19 cellular contexts compared by ENCODE assay signal in the genomic region with DNA sequence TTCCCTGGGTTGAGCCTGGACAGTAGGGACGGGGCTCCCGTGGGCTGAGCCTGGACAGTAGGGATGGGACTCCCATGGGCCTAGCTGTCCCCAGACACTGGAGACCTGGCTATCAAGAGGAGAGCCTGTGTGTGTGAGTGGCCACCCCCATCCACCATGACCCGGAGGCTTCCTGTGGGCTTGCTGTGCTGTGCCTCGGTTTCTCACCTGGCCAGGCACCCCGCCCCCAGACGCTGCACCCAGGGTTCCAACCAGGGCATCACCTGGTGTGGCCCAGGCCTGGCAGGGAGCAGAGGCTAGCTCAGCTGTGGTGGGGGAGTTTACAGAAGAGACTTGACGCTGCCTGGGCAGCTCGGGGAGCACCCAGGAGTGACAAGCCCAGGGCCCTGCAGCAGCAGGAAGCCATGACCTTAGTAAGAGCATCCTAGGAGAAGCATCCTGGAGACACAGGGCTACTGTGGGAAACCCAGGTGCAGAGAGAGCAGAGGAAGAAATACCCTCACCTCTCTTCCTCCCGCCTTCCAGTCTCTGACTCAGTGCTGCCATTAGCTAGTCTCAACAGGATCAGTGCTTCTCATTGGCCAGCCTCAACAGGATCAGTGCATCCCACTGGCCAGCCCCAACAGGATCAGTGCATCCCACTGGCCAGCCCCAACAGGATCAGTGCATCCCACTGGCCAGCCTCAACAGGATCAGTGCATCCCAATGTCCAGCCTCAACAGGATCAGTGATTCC.
DNase-seq lines count a peak whose midpoint lies in the region; FAIRE-seq and TF ChIP-seq lines count a peak whose summit lies in the region.
"Had no signal": no experiment of that assay in that cellular context is flagged by ENCODE, and none has a peak within 500 bp of the region (broad histone marks: within the 10 kb centered on the region; RNA-seq: fewer than 3 reads in every experiment).

No MANE protein-coding gene starts in this region.

- no peaks in the 10 kb centered on the region for H3K36me3 Mint-ChIP-seq in type B pancreatic cell

- H3K9ac ChIP-seq in mammary epithelial cell (ENCODE audit: insufficient read depth, low read length) (no peak overlapping the region), kidney (ENCODE audit: low read length in 2 of 2) (no peak overlapping the region)

- in situ Hi-C loops in mammary epithelial cell (cut with MboI; ENCODE audit: low sequenced_read_pairs in 2 of 2): no loop called here

- H3K27me3 ChIP-seq in mammary epithelial cell (ENCODE audit: insufficient read depth, low read length) (no peaks in the 10 kb centered on the region), breast epithelium (peaks cover 0 to 2% of the 10 kb centered on the region in 2 donors), SJCRH30 (no peaks in the 10 kb centered on the region), spleen (replicated peaks in 1 of 7) (peaks cover 0 to 17% (median 0%) of the 10 kb centered on the region in 7 donors)

- no peak overlapping the region for H3K4me3 Mint-ChIP-seq in type B pancreatic cell

- no peaks in the 10 kb centered on the region for H3K9me3 ChIP-seq in mammary epithelial cell (replicated peaks; ENCODE audit: insufficient read depth, low read length)
- H3K9me3 ChIP-seq in breast epithelium: no peaks in the 10 kb centered on the region
- no peaks in the 10 kb centered on the region for H3K9me3 ChIP-seq in SJCRH30 (replicated peaks)
- H3K9me3 ChIP-seq in kidney (ENCODE audit: control insufficient read depth in 1 of 2, low read length in 2 of 2): no peaks in the 10 kb centered on the region
- H3K9me3 ChIP-seq in spleen: no peaks in the 10 kb centered on the region
- H3K9me3 ChIP-seq: A549 had no signal

- no peaks in the 10 kb centered on the region for H3K79me2 ChIP-seq in mammary epithelial cell (ENCODE audit: insufficient read depth, low read length)

- peaks cover 22% of the 10 kb centered on the region for H3K4me1 ChIP-seq in mammary epithelial cell (ENCODE audit: insufficient read depth, low read length)
- H3K4me1 ChIP-seq in breast epithelium: peaks cover 0 to 8% of the 10 kb centered on the region in 2 donors
- H3K4me1 ChIP-seq in SJCRH30: peaks cover 42% of the 10 kb centered on the region
- peaks cover 0 to 15% of the 10 kb centered on the region in 2 donors for H3K4me1 ChIP-seq in kidney (ENCODE audit: control insufficient read depth in 1 of 2, insufficient read depth in 1 of 2, low read depth in 1 of 2, low read length in 2 of 2)
- H3K4me1 ChIP-seq in spleen: peaks cover 7 to 50% (median 25%) of the 10 kb centered on the region in 6 donors

- BruUV-seq in mammary epithelial cell (replicated peaks; lab: Mats Ljungman, UMichigan): no TSS peak

- no peaks in the 10 kb centered on the region for H4K20me1 ChIP-seq in mammary epithelial cell (ENCODE audit: insufficient read depth, low read length)

- H3K9me3 Mint-ChIP-seq in type B pancreatic cell: no peaks in the 10 kb centered on the region

- H3K27ac ChIP-seq in mammary epithelial cell (ENCODE audit: insufficient read depth, low read depth, low read length) (no peak overlapping the region), breast epithelium (no peak overlapping the region), SJCRH30 (peak overlapping the region; percentile 69; the same call in 1 of the 2 replicates), kidney (ENCODE audit: low read depth in 2 of 2, low read length in 2 of 2) (no peak overlapping the region), spleen (no peak overlapping the region)
- H3K27ac ChIP-seq: A549, C4-2B had no signal

- no peak overlapping the region for H3K4me2 ChIP-seq in mammary epithelial cell (ENCODE audit: insufficient read depth, low read depth, low read length)
- H3K4me2 ChIP-seq: A549 had no signal

- H3K27ac Mint-ChIP-seq in type B pancreatic cell: no peak overlapping the region

- H3K27me3 Mint-ChIP-seq in type B pancreatic cell: peaks cover 3% of the 10 kb centered on the region

- H2AFZ ChIP-seq in mammary epithelial cell (ENCODE audit: low read depth, low read length): no peak overlapping the region

- no peak for FAIRE-seq in kidney (lab: Jason Lieb, UNC)

- no peak for TF ChIP-seq POLR2A in breast epithelium (IDR thresholded peaks at IDR 0.05)
- no peak for TF ChIP-seq POLR2A in spleen (IDR thresholded peaks at IDR 0.05)

- H3K4me1 Mint-ChIP-seq in type B pancreatic cell (ENCODE audit: unreplicated experiment): peaks cover 11% of the 10 kb centered on the region

- intact Hi-C loops in mammary epithelial cell (cut with micrococcal nuclease): loop anchor here (5.0 kb wide), 1 partner anchor 314 kb away; no protein-coding TSS in a partner anchor
- intact Hi-C loops in breast epithelium (cut with DNase I; ENCODE audit: low total_unique reads): no loop called here
- intact Hi-C loops in kidney (cut with DNase I): no loop called here
- intact Hi-C loops in spleen (cut with DNase I; ENCODE audit: low total_unique reads): no loop called here

- peak; percentile 24 for DNase-seq in mammary epithelial cell
- DNase-seq in breast epithelium (ENCODE audit: low spot score in 2 of 2): no peak
- DNase-seq in SJCRH30: no peak
- DNase-seq in kidney: peak; percentile 57
- DNase-seq in spleen: peak; percentile 59
- no peak for DNase-seq in SIG-M5 treated with dmso at 0.1 percent for 504 hours (lab: John Stamatoyannopoulos, UW; ENCODE audit: unreplicated experiment)
- no peak for DNase-seq in SHP77 treated with DMSO at 0.1 percent for 48 hours (lab: John Stamatoyannopoulos, UW)
- DNase-seq in type B pancreatic cell (ENCODE audit: extremely low spot score, unreplicated experiment): no peak
- DNase-seq: COR-L47; HCEC 1CT; NCI-H1048; NCI-H146; NCI-H2081 treated with DMSO at 0.1 percent for 48 hours; NCI-H345; NCI-H526 treated with DMSO at 0.1 percent for 48 hours; NK-92 treated with Interleukin-12 subunit alpha and Interleukin-12 subunit beta, amount 100 ng/mL, for 24 hours; OCI-M1 had no signal

- CTCF ChIA-PET in mammary epithelial cell (lab: Charles Lee; ENCODE audit: low non-redundant PET): no interaction called here

- 64% methylated on average over 2 of the region's 9 CpGs for WGBS in mammary epithelial cell (ENCODE audit: low coverage, missing lambda C conversion rate)
- 85 to 99% (median 90%) methylated on average over 4 to 9 of the region's 9 CpGs for WGBS in spleen, 5 donors

- TF ChIP-seq CTCF in mammary epithelial cell (conservative IDR thresholded peaks at IDR 0.05 in 1 of 2, IDR thresholded peaks at IDR 0.05 in 1 of 2; ENCODE audit: extremely low read depth in 1 of 2, insufficient read depth in 1 of 2, low read depth in 1 of 2, low read length in 2 of 2) (no peak), breast epithelium (IDR thresholded peaks at IDR 0.05) (no peak), kidney (IDR thresholded peaks at IDR 0.05; ENCODE audit: borderline replicate concordance, extremely low read depth, insufficient read depth) (no peak), spleen (IDR thresholded peaks at IDR 0.05 in 8 of 11, conservative IDR thresholded peaks at IDR 0.05 in 3 of 11) (no peak), type B pancreatic cell (conservative IDR thresholded peaks at IDR 0.05) (no peak)

- dilution Hi-C loops in mammary epithelial cell (cut with HindIII; ENCODE audit: low sequenced_read_pairs): no loop called here

- H3K4me3 ChIP-seq in mammary epithelial cell (replicated peaks in 1 of 3; ENCODE audit: insufficient read depth in 1 of 3, low read depth in 2 of 3, low read length in 3 of 3) (no peak overlapping the region), breast epithelium (no peak overlapping the region), SJCRH30 (no peak overlapping the region), kidney (ENCODE audit: low read length in 2 of 2) (no peak overlapping the region), spleen (no peak overlapping the region)
- H3K4me3 ChIP-seq: A549 had no signal

- H3K36me3 ChIP-seq in mammary epithelial cell (ENCODE audit: insufficient read depth, low read length): no peaks in the 10 kb centered on the region
- no peaks in the 10 kb centered on the region for H3K36me3 ChIP-seq in breast epithelium
- no peaks in the 10 kb centered on the region for H3K36me3 ChIP-seq in SJCRH30
- no peaks in the 10 kb centered on the region for H3K36me3 ChIP-seq in kidney (ENCODE audit: control insufficient read depth in 1 of 2, insufficient read depth in 2 of 2, low read length in 2 of 2)
- H3K36me3 ChIP-seq in spleen: no peaks in the 10 kb centered on the region

Comparison
In these comparisons a context has a peak if more than half of its experiments do, and no peak if none do; other contexts are left out.
1. DNase-seq: peak in mammary epithelial cell (single experiment), kidney (single experiment) and spleen (single experiment); none in breast epithelium (0 of 2), SJCRH30 (0 of 2), SIG-M5 treated with dmso at 0.1 percent for 504 hours (single experiment), SHP77 treated with DMSO at 0.1 percent for 48 hours (single experiment) and type B pancreatic cell (single experiment).